Comparison of ENCODE assay signal across 25 cellular contexts in the genomic region with DNA sequence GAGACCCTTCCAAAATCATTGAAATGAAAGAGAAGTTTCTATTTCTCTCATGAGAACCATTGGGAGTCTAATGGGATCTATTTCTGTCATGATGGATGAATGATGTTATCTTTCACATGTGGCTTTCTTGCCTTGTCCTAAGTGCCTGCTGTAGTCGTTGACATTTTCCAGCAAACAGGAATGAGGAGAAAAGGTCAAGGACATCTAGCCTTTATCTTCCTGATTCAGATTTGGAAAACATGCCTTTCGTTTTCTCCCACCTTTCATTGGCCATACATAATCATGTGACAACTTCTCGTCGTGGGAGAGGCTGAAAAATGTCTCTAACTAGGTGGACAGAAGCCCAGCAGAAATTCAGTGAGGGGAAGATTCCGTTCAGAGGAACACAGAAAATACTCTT.
DNase-seq lines count a peak whose midpoint lies in the region; ATAC-seq and TF ChIP-seq lines count a peak whose summit lies in the region.
"Had no signal": no experiment of that assay in that cellular context is flagged by ENCODE, and none has a peak within 500 bp of the region (broad histone marks: within the 10 kb centered on the region; RNA-seq: fewer than 3 reads in every experiment).

No MANE protein-coding gene starts in this region.

- BruUV-seq in Calu3 (replicated peaks; lab: Mats Ljungman, UMichigan), result no TSS peak

- no peaks in the 10 kb centered on the region; the same call in 1 of the 2 replicates for H4K20me1 ChIP-seq in GM23338 (replicated peaks; ENCODE audit: insufficient read depth)

- peaks cover 89% of the 10 kb centered on the region for H3K4me1 Mint-ChIP-seq in activated naive CD4-positive, alpha-beta T cell treated with anti-CD3 and anti-CD28 coated beads, Interleukin-2, amount 50 U/mL, for 24 hours
- peaks cover 29% of the 10 kb centered on the region for H3K4me1 Mint-ChIP-seq in activated naive CD4-positive, alpha-beta T cell treated with anti-CD3 and anti-CD28 coated beads, Interleukin-2, amount 10 ng/mL, durations not matched to agents 7 days and 5 days
- peaks cover 11% of the 10 kb centered on the region; the same call in 2 of the 3 replicates for H3K4me1 Mint-ChIP-seq in GM23338
- H3K4me1 Mint-ChIP-seq in activated naive CD8-positive, alpha-beta T cell (ENCODE audit: low read depth), result peaks cover 86% of the 10 kb centered on the region
- H3K4me1 Mint-ChIP-seq in mesothelial cell of epicardium, result no peaks in the 10 kb centered on the region
- no peaks in the 10 kb centered on the region for H3K4me1 Mint-ChIP-seq in Calu3 (ENCODE audit: low read depth, unreplicated experiment)
- H3K4me1 Mint-ChIP-seq: nephron had no signal

- H3K9me2 ChIP-seq in GM23338 (ENCODE audit: insufficient read depth), result no peaks in the 10 kb centered on the region

- H3F3A ChIP-seq in GM23338 (replicated peaks; ENCODE audit: low read depth), result no peaks in the 10 kb centered on the region

- no peaks in the 10 kb centered on the region for H3K9me3 Mint-ChIP-seq in activated naive CD4-positive, alpha-beta T cell treated with anti-CD3 and anti-CD28 coated beads, Interleukin-2, amount 50 U/mL, for 24 hours
- H3K9me3 Mint-ChIP-seq in activated naive CD4-positive, alpha-beta T cell treated with anti-CD3 and anti-CD28 coated beads, Interleukin-2, amount 10 ng/mL, durations not matched to agents 7 days and 5 days, result no peaks in the 10 kb centered on the region
- H3K9me3 Mint-ChIP-seq in GM23338, result no peaks in the 10 kb centered on the region
- no peaks in the 10 kb centered on the region for H3K9me3 Mint-ChIP-seq in activated naive CD8-positive, alpha-beta T cell (ENCODE audit: low read depth)
- no peaks in the 10 kb centered on the region for H3K9me3 Mint-ChIP-seq in mesothelial cell of epicardium
- H3K9me3 Mint-ChIP-seq in Calu3 (ENCODE audit: low read depth, unreplicated experiment), result no peaks in the 10 kb centered on the region
- H3K9me3 Mint-ChIP-seq: activated B cell treated with CpG ODN at 0.5 μM for 24 hours, IgD-negative memory B cell, memory B cell, nephron had no signal

- no peak overlapping the region for H2AFZ ChIP-seq in GM23338

- TF ChIP-seq CTCF in GM23338 (conservative IDR thresholded peaks at IDR 0.05; ENCODE audit: low read depth in 2 of 2), result no peak
- TF ChIP-seq CTCF in mesothelial cell of epicardium (IDR thresholded peaks at IDR 0.05; ENCODE audit: unreplicated experiment), result no peak
- no peak for TF ChIP-seq CTCF in stomach (IDR thresholded peaks at IDR 0.05)
- TF ChIP-seq CTCF in Calu3 (IDR thresholded peaks at IDR 0.05; ENCODE audit: unreplicated experiment), result no peak

- H3K36me3 ChIP-seq in GM23338 (ENCODE audit: insufficient read depth) (no peaks in the 10 kb centered on the region), stomach (peaks cover 3 to 22% (median 20%) of the 10 kb centered on the region in 4 donors)
- H3K36me3 ChIP-seq: pancreas, SJCRH30 had no signal

- H3K4me1 ChIP-seq in GM23338 (ENCODE audit: insufficient read depth) (no peaks in the 10 kb centered on the region), stomach (peaks cover 0 to 5% (median 2%) of the 10 kb centered on the region in 4 donors)
- H3K4me1 ChIP-seq: gastrocnemius medialis had no signal

- CTCF ChIA-PET in activated naive CD4-positive, alpha-beta T cell treated with anti-CD3 and anti-CD28 coated beads, Interleukin-2, amount 10 ng/mL, durations not matched to agents 7 days and 5 days (lab: Charles Lee), result interaction anchor here (1.1 kb wide), 1 partner anchor 130 kb away, joined by 3 read pairs; no protein-coding TSS in a partner anchor
- CTCF ChIA-PET in Calu3 (lab: Charles Lee), result no interaction called here

- TF ChIP-seq POLR2A in stomach (IDR thresholded peaks at IDR 0.05), result no peak

- H3K27ac ChIP-seq in GM23338 (ENCODE audit: low read depth), result no peak overlapping the region
- H3K27ac ChIP-seq in stomach, result no peak overlapping the region
- H3K27ac ChIP-seq: body of pancreas, esophagus squamous epithelium, gastrocnemius medialis, pancreas, sigmoid colon, SJCRH30 had no signal

- peak overlapping the region; percentile 59 for H3K27ac Mint-ChIP-seq in activated naive CD4-positive, alpha-beta T cell treated with anti-CD3 and anti-CD28 coated beads, Interleukin-2, amount 50 U/mL, for 24 hours
- no peak overlapping the region for H3K27ac Mint-ChIP-seq in activated naive CD4-positive, alpha-beta T cell treated with anti-CD3 and anti-CD28 coated beads, Interleukin-2, amount 10 ng/mL, durations not matched to agents 7 days and 5 days
- H3K27ac Mint-ChIP-seq in GM23338 (no peak overlapping the region), mesothelial cell of epicardium (peak overlapping the region; percentile 6), Calu3 (ENCODE audit: unreplicated experiment) (no peak overlapping the region)
- H3K27ac Mint-ChIP-seq in activated naive CD8-positive, alpha-beta T cell, result peak overlapping the region; percentile 61
- H3K27ac Mint-ChIP-seq: activated B cell treated with CpG ODN at 0.5 μM for 24 hours, IgD-negative memory B cell, memory B cell, nephron had no signal

- no peaks in the 10 kb centered on the region for H3K27me3 ChIP-seq in GM23338 (ENCODE audit: insufficient read depth)
- no peaks in the 10 kb centered on the region for H3K27me3 ChIP-seq in stomach
- H3K27me3 ChIP-seq: BLaER1 treated with 17β-estradiol and CSF1 and Interleukin-3, amounts not matched to agents 10 nM and 100 nM; body of pancreas; esophagus squamous epithelium; gastrocnemius medialis; pancreas; sigmoid colon; SJCRH30 had no signal

- H3K79me2 ChIP-seq in GM23338 (replicated peaks; ENCODE audit: insufficient read depth), result no peaks in the 10 kb centered on the region; the same call in 1 of the 2 replicates

- no peak for TF ChIP-seq EP300 in stomach (IDR thresholded peaks at IDR 0.05)

- H3K4me3 Mint-ChIP-seq in activated naive CD4-positive, alpha-beta T cell treated with anti-CD3 and anti-CD28 coated beads, Interleukin-2, amount 50 U/mL, for 24 hours, result no peak overlapping the region
- H3K4me3 Mint-ChIP-seq in activated naive CD4-positive, alpha-beta T cell treated with anti-CD3 and anti-CD28 coated beads, Interleukin-2, amount 10 ng/mL, durations not matched to agents 7 days and 5 days, result no peak overlapping the region
- H3K4me3 Mint-ChIP-seq in GM23338 (no peak overlapping the region), mesothelial cell of epicardium (no peak overlapping the region), Calu3 (ENCODE audit: low read depth, unreplicated experiment) (no peak overlapping the region)
- no peak overlapping the region for H3K4me3 Mint-ChIP-seq in activated naive CD8-positive, alpha-beta T cell
- H3K4me3 Mint-ChIP-seq: activated B cell treated with CpG ODN at 0.5 μM for 24 hours, IgD-negative memory B cell, memory B cell, nephron had no signal

- no peaks in the 10 kb centered on the region for H3K9me3 ChIP-seq in stomach
- H3K9me3 ChIP-seq: BLaER1 treated with 17β-estradiol and CSF1 and Interleukin-3, amounts not matched to agents 10 nM and 100 nM; body of pancreas; esophagus squamous epithelium; gastrocnemius medialis; pancreas; sigmoid colon; SJCRH30 had no signal

- no peak for ATAC-seq in GM23338
- no peak for ATAC-seq in HG03439 (IDR thresholded peaks at IDR 0.05; ENCODE audit: unreplicated experiment)
- ATAC-seq: body of pancreas, gastrocnemius medialis, Panc1 had no signal

- intact Hi-C loops in stomach (cut with DNase I; ENCODE audit: low total_unique reads) (no loop called here), Calu3 (cut with micrococcal nuclease; ENCODE audit: unreplicated experiment) (no loop called here)

- no peak overlapping the region for H3K4me3 ChIP-seq in GM23338
- H3K4me3 ChIP-seq in stomach, result no peak overlapping the region
- H3K4me3 ChIP-seq: BLaER1 treated with 17β-estradiol and CSF1 and Interleukin-3, amounts not matched to agents 10 nM and 100 nM; body of pancreas; esophagus squamous epithelium; gastrocnemius medialis; pancreas; sigmoid colon; SJCRH30 had no signal

- no peak overlapping the region for H3K4me2 ChIP-seq in GM23338
- H3K4me2 ChIP-seq: BLaER1 treated with 17β-estradiol and CSF1 and Interleukin-3, amounts not matched to agents 10 nM and 100 nM had no signal

- 77 to 81% (median 79%) methylated on average over 5 of the region's 5 CpGs for WGBS in stomach, 5 donors

- DNase-seq in activated naive CD4-positive, alpha-beta T cell treated with anti-CD3 and anti-CD28 coated beads, Interleukin-2, amount 10 ng/mL, durations not matched to agents 7 days and 5 days, result no peak
- DNase-seq in GM23338 (ENCODE audit: low spot score) (peak; percentile 9), mesothelial cell of epicardium (ENCODE audit: low spot score in 2 of 2, unreplicated experiment in 2 of 2) (no peak), stomach (no peak), Calu3 (no peak)
- DNase-seq: activated B cell treated with CpG ODN at 0.5 μM for 24 hours; body of pancreas; effector CD8-positive, alpha-beta T cell; esophagus squamous epithelium; gastrocnemius medialis; HCEC 1CT; NCI-H1105 treated with DMSO at 0.1 percent for 48 hours; NCI-H524; NK-92 treated with Interleukin-12 subunit alpha and Interleukin-12 subunit beta, amount 100 ng/mL, for 24 hours; pancreas; sigmoid colon; SJCRH30 had no signal

- peaks cover 16% of the 10 kb centered on the region for H3K36me3 Mint-ChIP-seq in activated naive CD4-positive, alpha-beta T cell treated with anti-CD3 and anti-CD28 coated beads, Interleukin-2, amount 50 U/mL, for 24 hours
- peaks cover 32% of the 10 kb centered on the region for H3K36me3 Mint-ChIP-seq in activated naive CD4-positive, alpha-beta T cell treated with anti-CD3 and anti-CD28 coated beads, Interleukin-2, amount 10 ng/mL, durations not matched to agents 7 days and 5 days
- H3K36me3 Mint-ChIP-seq in GM23338 (ENCODE audit: low read depth) (peaks cover 8% of the 10 kb centered on the region; the same call in 2 of the 3 replicates), mesothelial cell of epicardium (peaks cover 20% of the 10 kb centered on the region), Calu3 (ENCODE audit: insufficient read depth, unreplicated experiment) (no peaks in the 10 kb centered on the region)
- H3K36me3 Mint-ChIP-seq in activated naive CD8-positive, alpha-beta T cell, result peaks cover 25% of the 10 kb centered on the region

- H3K27me3 Mint-ChIP-seq in activated naive CD4-positive, alpha-beta T cell treated with anti-CD3 and anti-CD28 coated beads, Interleukin-2, amount 50 U/mL, for 24 hours, result no peaks in the 10 kb centered on the region
- H3K27me3 Mint-ChIP-seq in activated naive CD4-positive, alpha-beta T cell treated with anti-CD3 and anti-CD28 coated beads, Interleukin-2, amount 10 ng/mL, durations not matched to agents 7 days and 5 days, result no peaks in the 10 kb centered on the region
- H3K27me3 Mint-ChIP-seq in GM23338 (ENCODE audit: insufficient read depth, low read depth, poor library complexity) (no peaks in the 10 kb centered on the region), mesothelial cell of epicardium (ENCODE audit: low read depth) (no peaks in the 10 kb centered on the region), Calu3 (ENCODE audit: unreplicated experiment) (no peaks in the 10 kb centered on the region)
- H3K27me3 Mint-ChIP-seq in activated naive CD8-positive, alpha-beta T cell, result no peaks in the 10 kb centered on the region
- H3K27me3 Mint-ChIP-seq: activated B cell treated with CpG ODN at 0.5 μM for 24 hours, IgD-negative memory B cell, memory B cell had no signal

TF ChIP-seq in GM23338, 12 proteins besides CTCF, POLR2A, EP300 and RAD21 (continues in another document):
- no peak for TF ChIP-seq POLR2AphosphoS5 (IDR thresholded peaks at IDR 0.05; ENCODE audit: low read depth)

Comparison
In these comparisons a context has a peak if more than half of its experiments do, and no peak if none do; other contexts are left out.
1. H3K27ac Mint-ChIP-seq: peak in activated naive CD4-positive, alpha-beta T cell treated with anti-CD3 and anti-CD28 coated beads, Interleukin-2, amount 50 U/mL, for 24 hours (single experiment), activated naive CD8-positive, alpha-beta T cell (single experiment) and mesothelial cell of epicardium (single experiment); none in activated naive CD4-positive, alpha-beta T cell treated with anti-CD3 and anti-CD28 coated beads, Interleukin-2, amount 10 ng/mL, durations not matched to agents 7 days and 5 days (single experiment), GM23338 (single experiment) and Calu3 (single experiment).